ENCODE assay signal across 8 cellular contexts in genomic region chr11:72642815-72643511, GRCh38. TPM values are rescaled to one million over a fixed set of nuclear protein-coding genes. Genes with fewer than 3 reads are reported as not detected.
A peak's percentile ranks its signal among the peaks of the same experiment; 100 is the strongest.
DNase-seq lines count a peak whose midpoint lies in the region; ATAC-seq, FAIRE-seq and TF ChIP-seq lines count a peak whose summit lies in the region.

No MANE protein-coding gene starts in this region.

- H3K4ac ChIP-seq in H1 (replicated peaks; ENCODE audit: insufficient read length, low read depth, low read length), result no peak overlapping the region
- H3K4ac ChIP-seq in mesendoderm (ENCODE audit: low read depth, low read length), result no peak overlapping the region

- H3K18ac ChIP-seq in H1 (ENCODE audit: extremely low read depth, low read length) (peak overlapping the region; percentile 90), mesendoderm (ENCODE audit: low read length) (no peak overlapping the region)

- ATAC-seq in GM21717 (IDR thresholded peaks at IDR 0.05; ENCODE audit: unreplicated experiment), result no peak

- peaks cover 0 to 2% (median 0%) of the 10 kb centered on the region in 4 experiments; a peak in 1 of 7 replicates for H3K4me1 ChIP-seq in H1 (replicated peaks in 1 of 4; ENCODE audit: control insufficient read depth in 3 of 4, insufficient read depth in 4 of 4, low read length in 3 of 4)
- no peaks in the 10 kb centered on the region for H3K4me1 ChIP-seq in mesendoderm (ENCODE audit: control insufficient read depth, low read depth, low read length)

- H3K79me2 ChIP-seq in H1 (ENCODE audit: control insufficient read depth in 1 of 2, insufficient read depth in 2 of 2, low read length in 2 of 2) (no peaks in the 10 kb centered on the region), mesendoderm (ENCODE audit: control insufficient read depth, insufficient read depth, low read length) (no peaks in the 10 kb centered on the region)

- H2BK120ac ChIP-seq in H1 (replicated peaks; ENCODE audit: low read depth, low read length) (no peak overlapping the region), mesendoderm (ENCODE audit: low read depth, low read length) (no peak overlapping the region)

- H2AK5ac ChIP-seq in H1 (ENCODE audit: low read depth, low read length), result no peak overlapping the region
- H2AK5ac ChIP-seq in mesendoderm (ENCODE audit: low read length), result no peak overlapping the region

- H2BK20ac ChIP-seq in H1 (ENCODE audit: low read length), result 0 out of 2 replicates have a peak overlapping the region, but pooled peaks have one; percentile 72

- in situ Hi-C loops in ACHN (cut with HindIII; ENCODE audit: low pct_ligation_motif_present, low pct_unique_long_range_greater_than_20kb, low sequenced_read_pairs), result no loop called here

- H3K36me3 ChIP-seq in H1 (ENCODE audit: control insufficient read depth in 2 of 4, insufficient read depth in 4 of 4, low read length in 3 of 4) (no peaks in the 10 kb centered on the region), mesendoderm (ENCODE audit: control insufficient read depth, insufficient read depth, low read length) (no peaks in the 10 kb centered on the region)

- no peak overlapping the region for H4K5ac ChIP-seq in H1 (ENCODE audit: insufficient read length, low read depth, low read length)
- no peak overlapping the region for H4K5ac ChIP-seq in mesendoderm (ENCODE audit: low read length)

- peak overlapping the region; percentile 85 for H4K91ac ChIP-seq in H1 (replicated peaks; ENCODE audit: insufficient read length, low read length)

- TF ChIP-seq CTCF in GM20000 (IDR thresholded peaks at IDR 0.05; ENCODE audit: extremely low read depth, missing control alignments) (peak; percentile 95), H1 (IDR thresholded peaks at IDR 0.05; ENCODE audit: control extremely low read depth in 1 of 3, insufficient read depth in 1 of 3, low read depth in 1 of 3, low read length in 3 of 3) (peak; percentile 84 to 96 (median 94))

- peaks cover 0 to 7% of the 10 kb centered on the region in 2 experiments for H4K20me1 ChIP-seq in H1 (replicated peaks in 1 of 2; ENCODE audit: control insufficient read depth in 1 of 2, insufficient read depth in 2 of 2, low read length in 2 of 2)

- H3K4me2 ChIP-seq in H1 (ENCODE audit: insufficient read depth in 1 of 2, low read depth in 2 of 2, low read length in 2 of 2) (peak overlapping the region; percentile 58 to 97), mesendoderm (ENCODE audit: low read length) (peak overlapping the region; percentile 85)

- peak overlapping the region; percentile 87; the same call in 1 of the 2 replicates for H2BK12ac ChIP-seq in H1 (ENCODE audit: low read depth, low read length)

- no peak for TF ChIP-seq POLR2A in H1 (IDR thresholded peaks at IDR 0.05; ENCODE audit: control extremely low read depth in 1 of 2, low read depth in 2 of 2, low read length in 2 of 2)

- no peak overlapping the region for H2AFZ ChIP-seq in H1 (ENCODE audit: low read length)

- H3K23me2 ChIP-seq in H1 (ENCODE audit: low read depth, low read length), result peaks cover 10% of the 10 kb centered on the region; the same call in 1 of the 2 replicates

- TF ChIP-seq EP300 in H1 (IDR thresholded peaks at IDR 0.05; ENCODE audit: borderline replicate concordance in 1 of 2, low read depth in 2 of 2, low read length in 2 of 2), result no peak

- DNase-seq in ACHN, result peak; percentile 61
- DNase-seq in GM20000 (ENCODE audit: low spot score), result peak; percentile 93
- peak; percentile 77 for DNase-seq in NCI-H526 treated with DMSO at 0.1 percent for 48 hours (lab: John Stamatoyannopoulos, UW)
- peak; percentile 90 for DNase-seq in activated CD8-positive, alpha-beta memory T cell treated with anti-CD3 and anti-CD28 coated beads for 24 hours
- peak; percentile 19 to 92 for DNase-seq in H1 (ENCODE audit: low read depth in 1 of 2, low spot score in 2 of 2)
- peak; percentile 73 for DNase-seq in mesendoderm
- peak; percentile 33 to 39 for DNase-seq in stimulated activated CD8-positive, alpha-beta memory T cell treated with anti-CD3 and anti-CD28 coated beads, Interleukin-15, amount 100 ng/mL, for 48 hours (ENCODE audit: low read depth in 2 of 2)

- H4K8ac ChIP-seq in H1 (ENCODE audit: extremely low read depth, insufficient read depth, low read length) (no peak overlapping the region; the same call in 1 of the 2 replicates), mesendoderm (ENCODE audit: low read depth, low read length) (no peak overlapping the region)

- 4% methylated on average over 38 of the region's 62 CpGs; no CpG with 5 or more reads in 1 of the 2 experiments for WGBS in H1 (ENCODE audit: extremely low coverage in 1 of 2, insufficient coverage in 1 of 2, insufficient read length in 1 of 2, insufficient replicate concordance in 2 of 2, low coverage in 1 of 2, low lambda C conversion rate in 2 of 2, missing lambda C conversion rate in 1 of 2), 2 experiments
- no CpG with 5 or more reads among the region's 62 CpGs for WGBS in mesendoderm (ENCODE audit: extremely low coverage, insufficient coverage, low lambda C conversion rate)

- peak overlapping the region; percentile 14 to 59 (median 30); a peak in 5 of 8 replicates for H3K4me3 ChIP-seq in H1 (ENCODE audit: extremely low read depth in 1 of 4, insufficient read depth in 2 of 4, low read depth in 3 of 4, low read length in 4 of 4)
- no peak overlapping the region for H3K4me3 ChIP-seq in mesendoderm (ENCODE audit: low read length)

- peak; percentile 83 to 88 for TF ChIP-seq RAD21 in H1 (IDR thresholded peaks at IDR 0.05 in 1 of 2, conservative IDR thresholded peaks at IDR 0.05 in 1 of 2; ENCODE audit: low read depth in 2 of 2, low read length in 2 of 2)

- no peak for FAIRE-seq in H1 (lab: Jason Lieb, UNC)

- POLR2A ChIA-PET in H1 (lab: Charles Lee; ENCODE audit: partially characterized antibody), result interaction anchor here (1.0 to 1.5 kb wide), 3 partner anchors 29 to 736 kb away, joined by 3 to 5 read pairs (median 3); no protein-coding TSS in a partner anchor

- no peak overlapping the region for H3K56ac ChIP-seq in H1 (replicated peaks; ENCODE audit: insufficient read length, low read depth, low read length)
- H3K56ac ChIP-seq in mesendoderm (ENCODE audit: low read length), result peak overlapping the region; percentile 84

- no peak overlapping the region for H3K14ac ChIP-seq in H1 (ENCODE audit: insufficient read length)

- no peak overlapping the region for H3K27ac ChIP-seq in H1 (ENCODE audit: low read depth, low read length)
- H3K27ac ChIP-seq in mesendoderm (ENCODE audit: low read depth, low read length), result no peak overlapping the region

- H3K27me3 ChIP-seq in H1 (replicated peaks in 1 of 4; ENCODE audit: control insufficient read depth in 3 of 4, extremely low read depth in 1 of 4, insufficient read depth in 3 of 4, low read length in 3 of 4) (peaks cover 16 to 49% (median 37%) of the 10 kb centered on the region in 4 experiments), mesendoderm (ENCODE audit: insufficient read depth, low read length, poor library complexity) (peaks cover 15% of the 10 kb centered on the region)

- CTCF ChIA-PET in H1 (lab: Charles Lee; ENCODE audit: partially characterized antibody), result interaction anchor here (0.9 to 39.6 kb wide), 19 partner anchors 8 to 57 kb away, joined by 3 to 624 read pairs (median 5); partner anchors contain the start of gene PDE2A

- no peak overlapping the region for H3K9ac ChIP-seq in H1 (replicated peaks in 1 of 4; ENCODE audit: extremely low read depth in 1 of 4, low read depth in 3 of 4, low read length in 3 of 4)
- H3K9ac ChIP-seq in mesendoderm (ENCODE audit: low read length), result peak overlapping the region; percentile 62

- no peak overlapping the region for H3K23ac ChIP-seq in H1 (ENCODE audit: insufficient read length)
- no peak overlapping the region for H3K23ac ChIP-seq in mesendoderm (ENCODE audit: low read length)

- H2BK15ac ChIP-seq in H1 (ENCODE audit: low read length) (peak overlapping the region; percentile 95; the same call in 1 of the 2 replicates), mesendoderm (replicated peaks; ENCODE audit: low read depth) (no peak overlapping the region)

- H2BK5ac ChIP-seq in H1 (ENCODE audit: low read depth, low read length) (no peak overlapping the region), mesendoderm (ENCODE audit: low read length) (no peak overlapping the region)

- no peaks in the 10 kb centered on the region for H3K79me1 ChIP-seq in H1 (ENCODE audit: low read depth, low read length)
- no peaks in the 10 kb centered on the region for H3K79me1 ChIP-seq in mesendoderm (ENCODE audit: low read length)

- H3K9me3 ChIP-seq in H1 (ENCODE audit: insufficient read depth in 2 of 2, low read depth in 1 of 2, low read length in 1 of 2), result no peaks in the 10 kb centered on the region

TF ChIP-seq in H1, 55 proteins besides CTCF, POLR2A, EP300 and RAD21 (continues in another document):
- TF ChIP-seq CBX5 (IDR thresholded peaks at IDR 0.05; ENCODE audit: low read depth, low read length) (no peak), CHD2 (IDR thresholded peaks at IDR 0.05; ENCODE audit: low read length) (no peak)
- TF ChIP-seq, protein P1, sequence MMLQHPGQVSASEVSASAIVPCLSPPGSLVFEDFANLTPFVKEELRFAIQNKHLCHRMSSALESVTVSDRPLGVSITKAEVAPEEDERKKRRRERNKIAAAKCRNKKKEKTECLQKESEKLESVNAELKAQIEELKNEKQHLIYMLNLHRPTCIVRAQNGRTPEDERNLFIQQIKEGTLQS (IDR thresholded peaks at IDR 0.05; ENCODE audit: insufficient read depth, low read depth, low read length), result no peak

RNA-seq across cellular contexts. Expression of gene PDE2A, which starts 31.3 kb away (rescaled TPM):
- total RNA-seq in H1 (2021; fragmentation: NEBNext Ultra II Directional; extraction: Animal tissue kit (Norgen Biotek cat#: 25700)), result 3.4 and 5.0 TPM in 2 replicates
- 7.1 and 10.0 TPM in 2 replicates for polyA plus RNA-seq in H1 (2011; rRNA removed)
- 5.7 TPM for polyA plus RNA-seq in H1 (2011; cell fraction: cytosol; rRNA removed)
- polyA plus RNA-seq in H1 (2011; cell fraction: nucleus; rRNA removed), result 14.6 TPM
- polyA plus RNA-seq in H1 (2012, experiment 1 of 2), result 1.8 to 6.8 TPM (median 3.9 TPM) in 4 replicates
- polyA plus RNA-seq in H1 (2012, experiment 2 of 2), result 2.9 TPM
- 4.1 TPM for polyA plus RNA-seq in H1 (2013, experiment 1 of 2)
- 4.8 TPM for polyA plus RNA-seq in H1 (2013, experiment 2 of 2)
- 5.9 and 10.1 TPM in 2 replicates for polyA minus RNA-seq in H1 (2011; rRNA and poly(A)+ RNA removed)
- 2.1 TPM for polyA minus RNA-seq in H1 (2011; cell fraction: cytosol; rRNA and poly(A)+ RNA removed)
- polyA minus RNA-seq in H1 (2011; cell fraction: nucleus; rRNA and poly(A)+ RNA removed), result 6.0 TPM
- polyA plus RNA-seq in mesendoderm (2013, experiment 1 of 2), result 3.9 TPM
- polyA plus RNA-seq in mesendoderm (2013, experiment 2 of 2), result 4.0 TPM

Comparison
In these comparisons a context has a peak if more than half of its experiments do, and no peak if none do; other contexts are left out.
1. DNase-seq: peak in every context shown above with its lines; median percentile 93 in GM20000; 90 in activated CD8-positive, alpha-beta memory T cell treated with anti-CD3 and anti-CD28 coated beads for 24 hours; 77 in NCI-H526 treated with DMSO at 0.1 percent for 48 hours; 73 in mesendoderm; 61 in ACHN; 56 in H1; 36 in stimulated activated CD8-positive, alpha-beta memory T cell treated with anti-CD3 and anti-CD28 coated beads, Interleukin-15, amount 100 ng/mL, for 48 hours.